Comparison of ENCODE assay signal across 21 cellular contexts in genomic region chr19:56117889-56118288, GRCh38. TPM values are rescaled to one million over a fixed set of nuclear protein-coding genes. Genes with fewer than 3 reads are reported as not detected.
DNase-seq lines count a peak whose midpoint lies in the region; ATAC-seq and TF ChIP-seq lines count a peak whose summit lies in the region.
"Had no signal": no experiment of that assay in that cellular context is flagged by ENCODE, and none has a peak within 500 bp of the region (broad histone marks: within the 10 kb centered on the region; RNA-seq: fewer than 3 reads in every experiment).

No MANE protein-coding gene starts in this region.

- POLR2A ChIA-PET in activated CD8-positive, alpha-beta T cell treated with anti-CD3 and anti-CD28 coated beads for 36 hours (lab: Charles Lee): no interaction called here

- H3K4me3 Mint-ChIP-seq in activated CD4-positive, alpha-beta T cell treated with anti-CD3 and anti-CD28 coated beads, Interleukin-2, amount 10 ng/mL, durations not matched to agents 24 days and 14 days: peak overlapping the region; percentile 21
- no peak overlapping the region for H3K4me3 Mint-ChIP-seq in activated CD8-positive, alpha-beta T cell treated with anti-CD3 and anti-CD28 coated beads for 36 hours
- no peak overlapping the region for H3K4me3 Mint-ChIP-seq in stimulated activated memory B cell treated with anti-CD40 and anti-IgM and Interleukin-4, amounts not matched to agents 10 μg/mL and 1 μg/mL and 100 μg/mL, for 72 hours
- no peak overlapping the region for H3K4me3 Mint-ChIP-seq in activated CD8-positive, alpha-beta memory T cell treated with anti-CD3 and anti-CD28 coated beads, Interleukin-2, amount 10 ng/mL, durations not matched to agents 7 days and 5 days

- peaks cover 37% of the 10 kb centered on the region for H3K4me1 Mint-ChIP-seq in activated CD4-positive, alpha-beta T cell treated with anti-CD3 and anti-CD28 coated beads, Interleukin-2, amount 10 ng/mL, durations not matched to agents 24 days and 14 days
- H3K4me1 Mint-ChIP-seq in activated CD8-positive, alpha-beta T cell treated with anti-CD3 and anti-CD28 coated beads for 36 hours (ENCODE audit: low read depth): peaks cover 44% of the 10 kb centered on the region
- peaks cover 62% of the 10 kb centered on the region for H3K4me1 Mint-ChIP-seq in stimulated activated memory B cell treated with anti-CD40 and anti-IgM and Interleukin-4, amounts not matched to agents 10 μg/mL and 1 μg/mL and 100 μg/mL, for 72 hours
- H3K4me1 Mint-ChIP-seq in activated CD8-positive, alpha-beta memory T cell treated with anti-CD3 and anti-CD28 coated beads, Interleukin-2, amount 10 ng/mL, durations not matched to agents 7 days and 5 days: peaks cover 43% of the 10 kb centered on the region

- no peak for ATAC-seq in activated CD8-positive, alpha-beta T cell treated with anti-CD3 and anti-CD28 coated beads for 36 hours
- no peak for ATAC-seq in stimulated activated memory B cell treated with anti-CD40 and anti-IgM and Interleukin-4, amounts not matched to agents 10 μg/mL and 1 μg/mL and 100 μg/mL, for 72 hours
- no peak for ATAC-seq in GM21447 (IDR thresholded peaks at IDR 0.05; ENCODE audit: unreplicated experiment)
- no peak for ATAC-seq in activated CD8-positive, alpha-beta memory T cell treated with anti-CD3 and anti-CD28 coated beads, Interleukin-2, amount 10 ng/mL, durations not matched to agents 7 days and 5 days
- no peak for ATAC-seq in HG02884 (IDR thresholded peaks at IDR 0.05; ENCODE audit: unreplicated experiment)
- ATAC-seq: heart right ventricle had no signal

- no peak overlapping the region for H3K27ac Mint-ChIP-seq in activated CD4-positive, alpha-beta T cell treated with anti-CD3 and anti-CD28 coated beads, Interleukin-2, amount 10 ng/mL, durations not matched to agents 24 days and 14 days
- H3K27ac Mint-ChIP-seq in activated CD8-positive, alpha-beta T cell treated with anti-CD3 and anti-CD28 coated beads for 36 hours: peak overlapping the region; percentile 25
- peak overlapping the region; percentile 97 for H3K27ac Mint-ChIP-seq in stimulated activated memory B cell treated with anti-CD40 and anti-IgM and Interleukin-4, amounts not matched to agents 10 μg/mL and 1 μg/mL and 100 μg/mL, for 72 hours
- no peak overlapping the region for H3K27ac Mint-ChIP-seq in activated CD8-positive, alpha-beta memory T cell treated with anti-CD3 and anti-CD28 coated beads, Interleukin-2, amount 10 ng/mL, durations not matched to agents 7 days and 5 days

- no peak for DNase-seq in activated CD4-positive, alpha-beta T cell treated with anti-CD3 and anti-CD28 coated beads, Interleukin-2, amount 10 ng/mL, durations not matched to agents 24 days and 14 days
- no peak for DNase-seq in activated CD4-positive, alpha-beta T cell treated with anti-CD3 and anti-CD28 coated beads, Interleukin-2, amount 50 U/mL, for 48 hours
- DNase-seq in activated CD8-positive, alpha-beta T cell treated with anti-CD3 and anti-CD28 coated beads for 36 hours: no peak
- DNase-seq in islet precursor cell: peak; percentile 42
- DNase-seq in activated CD8-positive, alpha-beta memory T cell treated with anti-CD3 and anti-CD28 coated beads, Interleukin-2, amount 10 ng/mL, durations not matched to agents 7 days and 5 days: no peak
- DNase-seq: activated CD8-positive, alpha-beta memory T cell treated with anti-CD3 and anti-CD28 coated beads for 24 hours; activated effector memory CD4-positive, alpha-beta T cell treated with Interleukin-2 at 50 U/mL for 16 hours; DMS79; heart right ventricle; kidney; mesenchymal stem cell; NCI-H1105; NCI-H69; stimulated activated CD4-positive, alpha-beta T cell treated with anti-CD3 and anti-CD28 coated beads, Interleukin-2, amount 100 ng/mL, for 48 hours; thyroid gland had no signal

- H3K27me3 Mint-ChIP-seq in activated CD4-positive, alpha-beta T cell treated with anti-CD3 and anti-CD28 coated beads, Interleukin-2, amount 10 ng/mL, durations not matched to agents 24 days and 14 days: peaks cover 2% of the 10 kb centered on the region
- no peaks in the 10 kb centered on the region for H3K27me3 Mint-ChIP-seq in activated CD8-positive, alpha-beta T cell treated with anti-CD3 and anti-CD28 coated beads for 36 hours
- no peaks in the 10 kb centered on the region for H3K27me3 Mint-ChIP-seq in stimulated activated memory B cell treated with anti-CD40 and anti-IgM and Interleukin-4, amounts not matched to agents 10 μg/mL and 1 μg/mL and 100 μg/mL, for 72 hours
- H3K27me3 Mint-ChIP-seq in activated CD8-positive, alpha-beta memory T cell treated with anti-CD3 and anti-CD28 coated beads, Interleukin-2, amount 10 ng/mL, durations not matched to agents 7 days and 5 days: no peaks in the 10 kb centered on the region

- peaks cover 18% of the 10 kb centered on the region for H3K36me3 Mint-ChIP-seq in activated CD4-positive, alpha-beta T cell treated with anti-CD3 and anti-CD28 coated beads, Interleukin-2, amount 10 ng/mL, durations not matched to agents 24 days and 14 days (ENCODE audit: low read depth)
- H3K36me3 Mint-ChIP-seq in activated CD8-positive, alpha-beta T cell treated with anti-CD3 and anti-CD28 coated beads for 36 hours (ENCODE audit: low read depth): peaks cover 11% of the 10 kb centered on the region
- H3K36me3 Mint-ChIP-seq in stimulated activated memory B cell treated with anti-CD40 and anti-IgM and Interleukin-4, amounts not matched to agents 10 μg/mL and 1 μg/mL and 100 μg/mL, for 72 hours: peaks cover 17% of the 10 kb centered on the region
- peaks cover 3% of the 10 kb centered on the region for H3K36me3 Mint-ChIP-seq in activated CD8-positive, alpha-beta memory T cell treated with anti-CD3 and anti-CD28 coated beads, Interleukin-2, amount 10 ng/mL, durations not matched to agents 7 days and 5 days

- H3K9me3 Mint-ChIP-seq in activated CD4-positive, alpha-beta T cell treated with anti-CD3 and anti-CD28 coated beads, Interleukin-2, amount 10 ng/mL, durations not matched to agents 24 days and 14 days: no peaks in the 10 kb centered on the region
- H3K9me3 Mint-ChIP-seq in activated CD8-positive, alpha-beta T cell treated with anti-CD3 and anti-CD28 coated beads for 36 hours: no peaks in the 10 kb centered on the region
- H3K9me3 Mint-ChIP-seq in stimulated activated memory B cell treated with anti-CD40 and anti-IgM and Interleukin-4, amounts not matched to agents 10 μg/mL and 1 μg/mL and 100 μg/mL, for 72 hours: no peaks in the 10 kb centered on the region
- no peaks in the 10 kb centered on the region for H3K9me3 Mint-ChIP-seq in activated CD8-positive, alpha-beta memory T cell treated with anti-CD3 and anti-CD28 coated beads, Interleukin-2, amount 10 ng/mL, durations not matched to agents 7 days and 5 days (ENCODE audit: low read depth)

- TF ChIP-seq CTCF in activated CD8-positive, alpha-beta T cell treated with anti-CD3 and anti-CD28 coated beads for 36 hours (IDR thresholded peaks at IDR 0.05): no peak

- CTCF ChIA-PET in activated CD8-positive, alpha-beta T cell treated with anti-CD3 and anti-CD28 coated beads for 36 hours (lab: Charles Lee): no interaction called here
- CTCF ChIA-PET in activated CD8-positive, alpha-beta memory T cell treated with anti-CD3 and anti-CD28 coated beads, Interleukin-2, amount 10 ng/mL, durations not matched to agents 7 days and 5 days (lab: Charles Lee): no interaction called here

- intact Hi-C loops in activated CD4-positive, alpha-beta T cell treated with anti-CD3 and anti-CD28 coated beads, Interleukin-2, amount 10 ng/mL, durations not matched to agents 24 days and 14 days (cut with micrococcal nuclease): loop anchor here (10.0 kb wide), 1 partner anchor 47 kb away; no protein-coding TSS in a partner anchor
- intact Hi-C loops in activated CD8-positive, alpha-beta T cell treated with anti-CD3 and anti-CD28 coated beads for 36 hours (cut with micrococcal nuclease): no loop called here

RNA-seq across cellular contexts. Expression of gene ZNF787, which starts 3.2 kb away (rescaled TPM):
- total RNA-seq in activated CD4-positive, alpha-beta T cell treated with anti-CD3 and anti-CD28 coated beads, Interleukin-2, amount 10 ng/mL, durations not matched to agents 24 days and 14 days: 36.4 and 37.0 TPM in 2 replicates
- total RNA-seq in activated CD8-positive, alpha-beta T cell treated with anti-CD3 and anti-CD28 coated beads for 36 hours: 10 to 100 TPM; 24.2 to 25.8 TPM
- 10 to 100 TPM; 34.7 to 36.7 TPM for total RNA-seq in activated CD8-positive, alpha-beta memory T cell treated with anti-CD3 and anti-CD28 coated beads, Interleukin-2, amount 10 ng/mL, durations not matched to agents 7 days and 5 days

RNA-seq across cellular contexts. Expression of gene ZNF444, which starts 23.2 kb away (rescaled TPM):
- total RNA-seq in activated CD4-positive, alpha-beta T cell treated with anti-CD3 and anti-CD28 coated beads, Interleukin-2, amount 10 ng/mL, durations not matched to agents 24 days and 14 days: 35.5 and 35.7 TPM in 2 replicates
- 10 to 100 TPM; 25.3 to 35.2 TPM for total RNA-seq in activated CD8-positive, alpha-beta T cell treated with anti-CD3 and anti-CD28 coated beads for 36 hours
- 10 to 100 TPM; 29.3 to 32.5 TPM for total RNA-seq in activated CD8-positive, alpha-beta memory T cell treated with anti-CD3 and anti-CD28 coated beads, Interleukin-2, amount 10 ng/mL, durations not matched to agents 7 days and 5 days

RNA-seq across cellular contexts. Expression of gene GALP, which starts 57.9 kb away (rescaled TPM):
- total RNA-seq in activated CD4-positive, alpha-beta T cell treated with anti-CD3 and anti-CD28 coated beads, Interleukin-2, amount 10 ng/mL, durations not matched to agents 24 days and 14 days: not detected in 2 replicates
- not detected for total RNA-seq in activated CD8-positive, alpha-beta T cell treated with anti-CD3 and anti-CD28 coated beads for 36 hours
- not detected for total RNA-seq in activated CD8-positive, alpha-beta memory T cell treated with anti-CD3 and anti-CD28 coated beads, Interleukin-2, amount 10 ng/mL, durations not matched to agents 7 days and 5 days
- total RNA-seq: dermis microvascular lymphatic vessel endothelial cell, esophagus muscularis mucosa, heart right ventricle, kidney, omental fat pad, thyroid gland had no signal

Comparison
In these comparisons a context has a peak if more than half of its experiments do, and no peak if none do; other contexts are left out.
1. H3K27ac Mint-ChIP-seq: peak in activated CD8-positive, alpha-beta T cell treated with anti-CD3 and anti-CD28 coated beads for 36 hours (single experiment) and stimulated activated memory B cell treated with anti-CD40 and anti-IgM and Interleukin-4, amounts not matched to agents 10 μg/mL and 1 μg/mL and 100 μg/mL, for 72 hours (single experiment); none in activated CD4-positive, alpha-beta T cell treated with anti-CD3 and anti-CD28 coated beads, Interleukin-2, amount 10 ng/mL, durations not matched to agents 24 days and 14 days (single experiment) and activated CD8-positive, alpha-beta memory T cell treated with anti-CD3 and anti-CD28 coated beads, Interleukin-2, amount 10 ng/mL, durations not matched to agents 7 days and 5 days (single experiment).